ENCODE assay signal across 9 cellular contexts in the genomic region with DNA sequence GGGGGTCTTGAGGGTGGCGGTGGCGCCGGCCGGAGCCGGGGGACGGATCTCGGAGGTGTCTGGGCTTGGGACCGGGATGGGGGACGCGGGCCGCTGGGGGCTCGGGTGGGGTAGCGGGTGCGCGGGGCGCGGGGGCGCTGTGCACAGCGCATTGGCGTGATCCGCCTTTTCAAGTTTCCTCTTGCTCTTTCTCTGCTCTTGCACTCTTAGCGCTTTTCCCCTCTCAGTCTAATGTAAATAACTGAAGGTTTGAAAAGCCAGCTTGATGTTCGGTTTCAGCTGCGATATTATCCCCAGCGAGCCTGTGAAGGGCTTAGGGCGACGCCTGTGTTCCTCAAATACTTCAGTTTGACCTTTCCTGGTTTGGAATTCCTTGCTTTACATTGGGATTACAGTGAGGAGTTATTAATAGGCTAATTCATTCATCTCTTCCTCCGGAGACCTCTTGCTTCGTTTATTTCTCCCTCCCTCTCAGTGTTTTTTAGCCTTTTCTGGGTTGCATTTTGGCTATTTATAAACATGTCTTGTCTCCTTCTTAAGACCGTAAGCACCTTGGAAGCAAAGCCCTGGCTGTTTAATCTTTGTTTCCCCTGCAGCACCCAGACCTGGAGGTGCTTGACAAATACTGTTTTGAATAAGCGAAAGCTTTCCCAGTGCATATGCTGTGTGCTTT. TPM values are rescaled to one million over a fixed set of nuclear protein-coding genes. Genes with fewer than 3 reads are reported as not detected.
A peak's percentile ranks its signal among the peaks of the same experiment; 100 is the strongest.
DNase-seq lines count a peak whose midpoint lies in the region; ATAC-seq, FAIRE-seq and TF ChIP-seq lines count a peak whose summit lies in the region.
"Had no signal": no experiment of that assay in that cellular context is flagged by ENCODE, and none has a peak within 500 bp of the region (broad histone marks: within the 10 kb centered on the region; RNA-seq: fewer than 3 reads in every experiment).

No MANE protein-coding gene starts in this region.

- peaks cover 14% of the 10 kb centered on the region for H3K27me3 Mint-ChIP-seq in WTC11 (ENCODE audit: low read depth)

- DNase-seq in WTC11 (ENCODE audit: low spot score): no peak
- peak in 1 of 3 donors; percentile 15 for DNase-seq in effector memory CD4-positive, alpha-beta T cell
- peak; percentile 64 for DNase-seq in midbrain (lab: John Stamatoyannopoulos, UW)
- no peak for DNase-seq in H54 (ENCODE audit: insufficient read length, low spot score)

- H3K27ac Mint-ChIP-seq in WTC11: peak overlapping the region; percentile 86

- peak overlapping the region; percentile 89 for H2AFZ ChIP-seq in KMS-11 (ENCODE audit: low read depth)

- no peak for TF ChIP-seq CTCF in KMS-11 (conservative IDR thresholded peaks at IDR 0.05; ENCODE audit: low read depth, low read length)
- no peak for TF ChIP-seq CTCF in WTC11 (IDR thresholded peaks at IDR 0.05)

- peaks cover 35% of the 10 kb centered on the region for H3K4me1 Mint-ChIP-seq in WTC11

- H3K9me3 Mint-ChIP-seq in WTC11: peaks cover 4% of the 10 kb centered on the region

- peak; percentile 51 for ATAC-seq in GM21529 (IDR thresholded peaks at IDR 0.05; ENCODE audit: unreplicated experiment)
- peak; percentile 43 for ATAC-seq in WTC11

- peak overlapping the region; percentile 97 for H3K4me3 Mint-ChIP-seq in WTC11

- H3K4me1 ChIP-seq in ES-I3 (ENCODE audit: insufficient read depth, low read length): peaks cover 19% of the 10 kb centered on the region
- H3K4me1 ChIP-seq in KMS-11 (ENCODE audit: low read depth, poor library complexity, severe bottlenecking): peaks cover 21% of the 10 kb centered on the region
- peaks cover 17% of the 10 kb centered on the region for H3K4me1 ChIP-seq in effector memory CD4-positive, alpha-beta T cell (ENCODE audit: control insufficient read depth, insufficient read depth, low read length, poor library complexity, severe bottlenecking)
- H3K4me1 ChIP-seq in stomach smooth muscle (ENCODE audit: control insufficient read depth, insufficient read depth, low read length): peaks cover 20% of the 10 kb centered on the region

- H3K27me3 ChIP-seq in KMS-11 (ENCODE audit: insufficient read depth, low read depth): no peaks in the 10 kb centered on the region
- H3K27me3 ChIP-seq in effector memory CD4-positive, alpha-beta T cell (replicated peaks; ENCODE audit: control insufficient read depth, insufficient read depth, low read length, poor library complexity, severe bottlenecking): no peaks in the 10 kb centered on the region
- H3K27me3 ChIP-seq in stomach smooth muscle (ENCODE audit: control insufficient read depth in 1 of 2, insufficient read depth in 2 of 2, low read length in 2 of 2): no peaks in the 10 kb centered on the region

- TF ChIP-seq POLR2A in H54 (IDR thresholded peaks at IDR 0.05; ENCODE audit: low read depth, low read length): no peak

- peak overlapping the region; percentile 83 for H3K4me2 ChIP-seq in KMS-11

- H3K4me3 ChIP-seq in KMS-11 (IDR thresholded peaks at IDR 0.05; ENCODE audit: insufficient read depth, low read depth, low read length): peak overlapping the region; percentile 78
- H3K4me3 ChIP-seq in effector memory CD4-positive, alpha-beta T cell (ENCODE audit: insufficient read depth, low read depth, low read length, poor library complexity, severe bottlenecking): peak overlapping the region; percentile 69
- H3K4me3 ChIP-seq in stomach smooth muscle (ENCODE audit: low read length in 2 of 2): peak overlapping the region; percentile 74 to 83

- H3K79me2 ChIP-seq in KMS-11 (ENCODE audit: insufficient read depth, low read depth): peaks cover 41% of the 10 kb centered on the region

- no peak for FAIRE-seq in H54 (lab: Jason Lieb, UNC)
- FAIRE-seq: endometrium had no signal

- peaks cover 6% of the 10 kb centered on the region for H3K36me3 Mint-ChIP-seq in WTC11

- POLR2A ChIA-PET in WTC11 (lab: Charles Lee): no interaction called here

- H3K9ac ChIP-seq in ES-I3 (ENCODE audit: low read depth, low read length) (peak overlapping the region; percentile 88), KMS-11 (peak overlapping the region; percentile 60; the same call in 1 of the 2 replicates), stomach smooth muscle (ENCODE audit: low read length in 2 of 2) (peak overlapping the region; percentile 48 to 88)

- CTCF ChIA-PET in WTC11 (lab: Charles Lee): interaction anchor here (0.6 to 1.7 kb wide), 6 partner anchors 13 to 584 kb away, joined by 3 to 5 read pairs (median 4); partner anchors contain the start of gene ABCB10

- H3K36me3 ChIP-seq in ES-I3 (ENCODE audit: insufficient read depth, low read length): no peaks in the 10 kb centered on the region
- no peaks in the 10 kb centered on the region for H3K36me3 ChIP-seq in KMS-11 (ENCODE audit: insufficient read depth)
- H3K36me3 ChIP-seq in effector memory CD4-positive, alpha-beta T cell (ENCODE audit: control insufficient read depth, insufficient read depth, low read length): no peaks in the 10 kb centered on the region
- H3K36me3 ChIP-seq in stomach smooth muscle (ENCODE audit: control insufficient read depth in 2 of 2, insufficient read depth in 2 of 2, low read length in 2 of 2): no peaks in the 10 kb centered on the region

- H3K9me3 ChIP-seq in ES-I3 (ENCODE audit: control insufficient read depth, insufficient read depth, low read length): no peaks in the 10 kb centered on the region
- H3K9me3 ChIP-seq in effector memory CD4-positive, alpha-beta T cell (ENCODE audit: control insufficient read depth, low read length): no peaks in the 10 kb centered on the region
- peaks cover 0 to 4% of the 10 kb centered on the region in 2 donors for H3K9me3 ChIP-seq in stomach smooth muscle (ENCODE audit: control insufficient read depth in 2 of 2, low read length in 2 of 2)

- H4K20me1 ChIP-seq in KMS-11 (ENCODE audit: insufficient read depth): no peaks in the 10 kb centered on the region; the same call in 1 of the 2 replicates

- peak overlapping the region; percentile 38; the same call in 1 of the 2 replicates for H3K27ac ChIP-seq in KMS-11
- H3K27ac ChIP-seq in effector memory CD4-positive, alpha-beta T cell (ENCODE audit: insufficient read depth, low read length, poor library complexity, severe bottlenecking): peak overlapping the region; percentile 27
- H3K27ac ChIP-seq in stomach smooth muscle (ENCODE audit: low read length): peak overlapping the region; percentile 70

TF ChIP-seq in WTC11, 78 proteins besides CTCF, POLR2A, EP300 and RAD21:
- no peak for TF ChIP-seq MXD4 (CRISPR knock-in tag; IDR thresholded peaks at IDR 0.05; ENCODE audit: borderline replicate concordance)
- no peak for TF ChIP-seq ZNF138 (CRISPR knock-in tag; conservative IDR thresholded peaks at IDR 0.05)
- TF ChIP-seq NFYB (CRISPR knock-in tag; conservative IDR thresholded peaks at IDR 0.05; ENCODE audit: low read depth): no peak
- no peak for TF ChIP-seq ZNF232 (CRISPR knock-in tag; IDR thresholded peaks at IDR 0.05)
- no peak for TF ChIP-seq ZNF121 (CRISPR knock-in tag; IDR thresholded peaks at IDR 0.05)
- TF ChIP-seq ZNF512 (CRISPR knock-in tag; IDR thresholded peaks at IDR 0.05; ENCODE audit: borderline replicate concordance): no peak
- TF ChIP-seq CREM (CRISPR knock-in tag; IDR thresholded peaks at IDR 0.05): no peak
- TF ChIP-seq NR3C1 (CRISPR knock-in tag; conservative IDR thresholded peaks at IDR 0.05; ENCODE audit: low read depth): no peak
- no peak for TF ChIP-seq FOXJ3 (CRISPR knock-in tag; IDR thresholded peaks at IDR 0.05; ENCODE audit: borderline replicate concordance)
- TF ChIP-seq, protein P1, sequence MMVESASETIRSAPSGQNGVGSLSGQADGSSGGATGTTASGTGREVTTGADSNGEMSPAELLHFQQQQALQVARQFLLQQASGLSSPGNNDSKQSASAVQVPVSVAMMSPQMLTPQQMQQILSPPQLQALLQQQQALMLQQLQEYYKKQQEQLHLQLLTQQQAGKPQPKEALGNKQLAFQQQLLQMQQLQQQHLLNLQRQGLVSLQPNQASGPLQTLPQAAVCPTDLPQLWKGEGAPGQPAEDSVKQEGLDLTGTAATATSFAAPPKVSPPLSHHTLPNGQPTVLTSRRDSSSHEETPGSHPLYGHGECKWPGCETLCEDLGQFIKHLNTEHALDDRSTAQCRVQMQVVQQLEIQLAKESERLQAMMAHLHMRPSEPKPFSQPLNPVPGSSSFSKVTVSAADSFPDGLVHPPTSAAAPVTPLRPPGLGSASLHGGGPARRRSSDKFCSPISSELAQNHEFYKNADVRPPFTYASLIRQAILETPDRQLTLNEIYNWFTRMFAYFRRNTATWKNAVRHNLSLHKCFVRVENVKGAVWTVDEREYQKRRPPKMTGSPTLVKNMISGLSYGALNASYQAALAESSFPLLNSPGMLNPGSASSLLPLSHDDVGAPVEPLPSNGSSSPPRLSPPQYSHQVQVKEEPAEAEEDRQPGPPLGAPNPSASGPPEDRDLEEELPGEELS (CRISPR knock-in tag; IDR thresholded peaks at IDR 0.05): no peak
- TF ChIP-seq OVOL2 (CRISPR knock-in tag; IDR thresholded peaks at IDR 0.05; ENCODE audit: borderline replicate concordance): no peak
TF ChIP-seq in WTC11: peak in this region for 0.

RNA-seq across cellular contexts. Expression of gene RAB4A, which starts 0.7 kb away (rescaled TPM):
- 67.9 to 80.0 TPM (median 79.2 TPM) in 3 replicates for total RNA-seq in WTC11 (2021)
